7 cellular contexts compared by ENCODE assay signal in the genomic region with DNA sequence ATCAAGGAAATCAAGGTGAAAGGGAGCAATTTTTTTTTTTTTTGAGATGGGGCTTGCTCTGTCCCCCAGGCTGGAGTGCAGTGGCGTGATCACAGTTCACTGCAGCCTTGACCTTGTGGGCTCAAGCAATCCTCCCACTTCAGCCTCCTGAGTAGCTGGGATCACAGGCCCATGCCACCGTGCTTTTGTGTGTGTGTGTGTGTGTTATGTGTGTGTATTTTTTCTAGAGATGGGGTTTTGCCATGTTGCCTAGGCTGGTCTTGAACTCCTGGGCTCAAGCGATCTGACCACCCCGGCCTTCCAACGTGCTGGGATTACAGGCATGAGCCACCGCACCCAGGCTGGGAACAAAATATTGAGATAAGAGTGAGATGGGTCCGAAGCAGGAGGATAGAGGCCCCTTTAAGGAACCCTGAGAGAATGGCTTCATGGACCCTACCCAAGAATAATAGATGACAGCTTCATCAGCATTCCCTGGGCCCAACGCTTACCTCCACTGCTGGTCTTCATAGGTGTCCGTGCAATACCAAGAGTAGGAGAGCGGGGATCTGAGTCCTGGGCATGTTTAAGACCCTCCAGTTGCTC. TPM values are rescaled to one million over a fixed set of nuclear protein-coding genes. Genes with fewer than 3 reads are reported as not detected.
A peak's percentile ranks its signal among the peaks of the same experiment; 100 is the strongest.
DNase-seq lines count a peak whose midpoint lies in the region; ATAC-seq and TF ChIP-seq lines count a peak whose summit lies in the region.
"Had no signal": no experiment of that assay in that cellular context is flagged by ENCODE, and none has a peak within 500 bp of the region (broad histone marks: within the 10 kb centered on the region; RNA-seq: fewer than 3 reads in every experiment).

No MANE protein-coding gene starts in this region.

- H3K27ac ChIP-seq in 22Rv1 = peak overlapping the region; percentile 99
- no peak overlapping the region; the same call in 1 of the 2 replicates for H3K27ac ChIP-seq in IMR-90 (ENCODE audit: insufficient read depth, low read length)
- no peak overlapping the region for H3K27ac ChIP-seq in sigmoid colon

- dilution Hi-C loops in IMR-90 (cut with HindIII; ENCODE audit: low sequenced_read_pairs, unreplicated experiment) = no loop called here

- no peak overlapping the region for H2BK120ac ChIP-seq in IMR-90 (ENCODE audit: low read depth, low read length)

- intact Hi-C loops in IMR-90 (cut with micrococcal nuclease) (no loop called here), sigmoid colon (cut with DNase I) (no loop called here)

- no peak overlapping the region for H3K18ac ChIP-seq in IMR-90 (ENCODE audit: low read depth, low read length)

- no peak overlapping the region for H3K14ac ChIP-seq in IMR-90 (replicated peaks; ENCODE audit: low read depth, low read length)

- peaks cover 5% of the 10 kb centered on the region for H3K4me1 ChIP-seq in IMR-90 (ENCODE audit: control insufficient read depth, insufficient read depth, low read length)
- H3K4me1 ChIP-seq in sigmoid colon = peaks cover 0 to 22% (median 15%) of the 10 kb centered on the region in 4 donors

- no peak overlapping the region for H2AK5ac ChIP-seq in IMR-90 (ENCODE audit: low read depth, low read length)

- no peak overlapping the region for H4K5ac ChIP-seq in IMR-90 (ENCODE audit: low read depth, low read length)

- no TSS peak for BruUV-seq in IMR-90 (replicated peaks; lab: Mats Ljungman, UMichigan)

- CTCF ChIA-PET in IMR-90 (lab: Yijun Ruan, JAX) = interaction anchor here (2.7 kb wide), 1 partner anchor 14 kb away, joined by 11 read pairs; no protein-coding TSS in a partner anchor

- H3K23ac ChIP-seq in IMR-90 (ENCODE audit: low read depth, low read length) = no peak overlapping the region; the same call in 1 of the 2 replicates

- no peak for TF ChIP-seq EP300 in sigmoid colon (IDR thresholded peaks at IDR 0.05)

- H2BK15ac ChIP-seq in IMR-90 (ENCODE audit: low read depth, low read length) = no peak overlapping the region

- peak overlapping the region; percentile 10 for H3K4me2 ChIP-seq in IMR-90 (ENCODE audit: low read depth, low read length)

- POLR2A ChIA-PET in IMR-90 (lab: Charles Lee; ENCODE audit: unreplicated experiment) = no interaction called here

- H3K4ac ChIP-seq in IMR-90 (ENCODE audit: low read depth, low read length) = peak overlapping the region; percentile 28; the same call in 1 of the 2 replicates

- no peak overlapping the region for H2BK20ac ChIP-seq in IMR-90 (ENCODE audit: low read depth, low read length)

- no peak overlapping the region for H3K56ac ChIP-seq in IMR-90 (ENCODE audit: extremely low read depth, insufficient read depth, low read length)

- H2AK9ac ChIP-seq in IMR-90 (replicated peaks; ENCODE audit: low read depth, low read length, poor library complexity) = peak overlapping the region; percentile 78

- WGBS in IMR-90 (ENCODE audit: extremely low coverage in 2 of 2, insufficient read length in 1 of 2), 2 experiments = no CpG with 5 or more reads among the region's 10 CpGs
- 86 to 87% methylated on average over 10 of the region's 10 CpGs for WGBS in sigmoid colon, 2 donors

- TF ChIP-seq RAD21 in IMR-90 (IDR thresholded peaks at IDR 0.05; ENCODE audit: low read length) = no peak

- no peak overlapping the region for H2BK5ac ChIP-seq in IMR-90 (ENCODE audit: low read depth, low read length, poor library complexity, severe bottlenecking)

- H2AFZ ChIP-seq in IMR-90 (replicated peaks; ENCODE audit: low read length, poor library complexity) = no peak overlapping the region

- no peak overlapping the region; the same call in 1 of the 2 replicates for H4K91ac ChIP-seq in IMR-90 (ENCODE audit: insufficient read depth, low read depth, low read length)

- H3K27me3 ChIP-seq in IMR-90 (ENCODE audit: control insufficient read depth, insufficient read depth, low read length) (no peaks in the 10 kb centered on the region), sigmoid colon (no peaks in the 10 kb centered on the region)

- no peak for DNase-seq in IMR-90
- DNase-seq in epithelial cell of esophagus (ENCODE audit: low read depth) = no peak
- no peak for DNase-seq in stimulated activated CD4-positive, alpha-beta T cell treated with anti-CD3 and anti-CD28 coated beads, Interleukin-4, amount 100 ng/mL, for 1 hour
- no peak for DNase-seq in sigmoid colon
- DNase-seq in HPDE6-E6E7 (ENCODE audit: extremely low spot score) = no peak
- DNase-seq: activated CD4-positive, alpha-beta T cell treated with anti-CD3 and anti-CD28 coated beads for 1 hour had no signal

- peak overlapping the region; percentile 69; the same call in 1 of the 2 replicates for H3K9ac ChIP-seq in IMR-90 (ENCODE audit: low read depth, low read length)

- peaks cover 15% of the 10 kb centered on the region for H4K20me1 ChIP-seq in IMR-90 (ENCODE audit: insufficient read depth, low read length)

- no peaks in the 10 kb centered on the region for H3K9me1 ChIP-seq in IMR-90 (ENCODE audit: insufficient read depth, low read length)

- TF ChIP-seq POLR2A in IMR-90 (IDR thresholded peaks at IDR 0.05; ENCODE audit: low read depth, low read length) (no peak), sigmoid colon (IDR thresholded peaks at IDR 0.05) (no peak)

- in situ Hi-C loops in IMR-90 (cut with MboI; ENCODE audit: low sequenced_read_pairs) = no loop called here

- H3K9me3 ChIP-seq in IMR-90 (ENCODE audit: control insufficient read depth, insufficient read depth, low read length) (no peaks in the 10 kb centered on the region), sigmoid colon (no peaks in the 10 kb centered on the region)

- H4K8ac ChIP-seq in IMR-90 (ENCODE audit: low read depth in 2 of 2, low read length in 2 of 2) = no peak overlapping the region

- TF ChIP-seq CTCF in 22Rv1 (IDR thresholded peaks at IDR 0.05) (no peak), IMR-90 (conservative IDR thresholded peaks at IDR 0.05; ENCODE audit: low read depth, low read length) (no peak), epithelial cell of esophagus (IDR thresholded peaks at IDR 0.05; ENCODE audit: insufficient read depth, low read depth, low read length, missing control alignments) (no peak), sigmoid colon (IDR thresholded peaks at IDR 0.05) (no peak)

- ATAC-seq in IMR-90 (ENCODE audit: low read depth) = no peak

- H3K79me1 ChIP-seq in IMR-90 (ENCODE audit: low read depth in 1 of 2, low read length in 2 of 2) = peaks cover 20 to 43% of the 10 kb centered on the region in 2 experiments

- H3K4me3 ChIP-seq in IMR-90 (ENCODE audit: insufficient read depth, low read depth, low read length) (peak overlapping the region; percentile 25; the same call in 1 of the 2 replicates), epithelial cell of esophagus (ENCODE audit: low read length) (peak overlapping the region; percentile 97), sigmoid colon (no peak overlapping the region)

- H3K36me3 ChIP-seq in IMR-90 (ENCODE audit: control insufficient read depth, insufficient read depth, low read length) = peaks cover 35% of the 10 kb centered on the region
- peaks cover 0 to 37% (median 4%) of the 10 kb centered on the region in 4 donors for H3K36me3 ChIP-seq in sigmoid colon

TF ChIP-seq in IMR-90, 13 proteins besides CTCF, POLR2A, EP300 and RAD21:
- no peak for TF ChIP-seq RCOR1 (IDR thresholded peaks at IDR 0.05; ENCODE audit: insufficient replicate concordance, low read length)
- TF ChIP-seq, protein P1, sequence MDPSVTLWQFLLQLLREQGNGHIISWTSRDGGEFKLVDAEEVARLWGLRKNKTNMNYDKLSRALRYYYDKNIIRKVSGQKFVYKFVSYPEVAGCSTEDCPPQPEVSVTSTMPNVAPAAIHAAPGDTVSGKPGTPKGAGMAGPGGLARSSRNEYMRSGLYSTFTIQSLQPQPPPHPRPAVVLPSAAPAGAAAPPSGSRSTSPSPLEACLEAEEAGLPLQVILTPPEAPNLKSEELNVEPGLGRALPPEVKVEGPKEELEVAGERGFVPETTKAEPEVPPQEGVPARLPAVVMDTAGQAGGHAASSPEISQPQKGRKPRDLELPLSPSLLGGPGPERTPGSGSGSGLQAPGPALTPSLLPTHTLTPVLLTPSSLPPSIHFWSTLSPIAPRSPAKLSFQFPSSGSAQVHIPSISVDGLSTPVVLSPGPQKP (IDR thresholded peaks at IDR 0.05; ENCODE audit: borderline replicate concordance, low read depth, low read length) = no peak

RNA-seq across cellular contexts. Expression of gene CDCA3, which starts 1.0 kb away (rescaled TPM):
- total RNA-seq in IMR-90 (2012; rRNA removed) (23.5 and 30.3 TPM in 2 replicates), sigmoid colon (1 to 10 TPM in 1 of 4 donors, under 1 TPM in 3; 0.33 to 2.8 (median 0.45) TPM)
- polyA plus RNA-seq in IMR-90 (2012; rRNA removed) (61.0 and 67.5 TPM in 2 replicates), sigmoid colon (10 to 100 TPM in 1 of 3 donors, 1 to 10 TPM in 2; 4.8 to 31.2 (median 8.6) TPM)
- polyA plus RNA-seq in IMR-90 (2012; cell fraction: cytosol; rRNA removed) = 15.5 and 31.8 TPM in 2 replicates
- polyA plus RNA-seq in IMR-90 (2012; cell fraction: nucleus; rRNA removed; ENCODE audit: low replicate concordance) = 41.3 and 52.2 TPM in 2 replicates

RNA-seq across cellular contexts. Expression of gene USP5, which starts 1.9 kb away (rescaled TPM):
- 119 and 125 TPM in 2 replicates for total RNA-seq in IMR-90 (2012; rRNA removed)
- polyA plus RNA-seq in IMR-90 (2012; rRNA removed) = 67.7 and 69.7 TPM in 2 replicates
- 55.4 and 73.2 TPM in 2 replicates for polyA plus RNA-seq in IMR-90 (2012; cell fraction: cytosol; rRNA removed)
- 85.6 and 170 TPM in 2 replicates for polyA plus RNA-seq in IMR-90 (2012; cell fraction: nucleus; rRNA removed; ENCODE audit: low replicate concordance)
- 10 to 100 TPM; 37.1 to 44.7 (median 41.5) TPM for total RNA-seq in sigmoid colon
- 10 to 100 TPM; 25.4 to 51.5 (median 26.4) TPM for polyA plus RNA-seq in sigmoid colon

RNA-seq across cellular contexts. Expression of gene GNB3, which starts 9.3 kb away (rescaled TPM):
- total RNA-seq in IMR-90 (2012; rRNA removed) (0.56 and 0.72 TPM in 2 replicates), sigmoid colon (1 to 10 TPM in 3 of 4 donors, under 1 TPM in 1; 0.36 to 8.9 (median 2.2) TPM)
- polyA plus RNA-seq in IMR-90 (2012; rRNA removed) (20.5 and 20.7 TPM in 2 replicates), sigmoid colon (1 to 10 TPM in 2 of 3 donors, under 1 TPM in 1; 0.46 to 1.2 (median 1.1) TPM)
- 6.0 and 6.9 TPM in 2 replicates for polyA plus RNA-seq in IMR-90 (2012; cell fraction: cytosol; rRNA removed)
- 166 and 303 TPM in 2 replicates for polyA plus RNA-seq in IMR-90 (2012; cell fraction: nucleus; rRNA removed; ENCODE audit: low replicate concordance)

RNA-seq across cellular contexts. Expression of gene TPI1, which starts 17.3 kb away (rescaled TPM):
- total RNA-seq in IMR-90 (2012; rRNA removed) = 1,842 and 2,176 TPM in 2 replicates
- 1,995 and 2,214 TPM in 2 replicates for polyA plus RNA-seq in IMR-90 (2012; rRNA removed)
- polyA plus RNA-seq in IMR-90 (2012; cell fraction: cytosol; rRNA removed) = 1,900 and 1,916 TPM in 2 replicates
- 853 and 906 TPM in 2 replicates for polyA plus RNA-seq in IMR-90 (2012; cell fraction: nucleus; rRNA removed; ENCODE audit: low replicate concordance)
- 100 to 1,000 TPM; 194 to 345 (median 299) TPM for total RNA-seq in sigmoid colon
- 100 to 1,000 TPM; 808 to 994 (median 968) TPM for polyA plus RNA-seq in sigmoid colon

RNA-seq across cellular contexts. Expression of gene P3H3, which starts 21.9 kb away (rescaled TPM):
- total RNA-seq in IMR-90 (2012; rRNA removed) = 25.8 and 27.8 TPM in 2 replicates
- 83.9 and 90.5 TPM in 2 replicates for polyA plus RNA-seq in IMR-90 (2012; rRNA removed)
- 129 and 303 TPM in 2 replicates for polyA plus RNA-seq in IMR-90 (2012; cell fraction: cytosol; rRNA removed)
- 113 and 257 TPM in 2 replicates for polyA plus RNA-seq in IMR-90 (2012; cell fraction: nucleus; rRNA removed; ENCODE audit: low replicate concordance)
- 10 to 100 TPM; 16.4 to 69.8 (median 20.5) TPM for total RNA-seq in sigmoid colon
- 1 to 10 TPM in 2 of 3 donors, under 1 TPM in 1; 0.60 to 6.0 (median 1.2) TPM for polyA plus RNA-seq in sigmoid colon

Comparison
In these comparisons a context has a peak if more than half of its experiments do, and no peak if none do; other contexts are left out.
1. H3K4me3 ChIP-seq: peak in IMR-90 (single experiment) and epithelial cell of esophagus (single experiment); none in sigmoid colon (0 of 4).